In the genomic region with DNA sequence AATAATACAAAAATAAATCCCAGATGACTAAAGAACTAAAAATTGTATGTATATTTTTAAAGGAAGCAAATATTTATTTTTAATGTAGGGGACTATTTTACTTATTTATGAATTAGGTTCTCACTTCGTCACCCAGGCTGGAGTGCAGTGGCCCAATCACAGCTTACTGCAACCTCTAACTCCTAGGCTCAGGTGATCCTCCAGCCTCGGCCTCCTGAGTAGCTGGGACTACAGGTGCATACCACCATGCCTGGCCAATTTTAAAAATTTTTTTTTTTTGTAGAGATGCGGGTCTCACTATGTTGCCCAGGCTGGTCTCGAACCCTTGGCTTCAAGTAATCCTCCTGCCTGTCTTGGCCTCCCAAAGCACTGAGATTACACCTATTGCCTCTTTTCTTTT, we compare ENCODE assay signal across 20 cellular contexts.
"Had no signal": no experiment of that assay in that cellular context is flagged by ENCODE, and none has a peak within 500 bp of the region (broad histone marks: within the 10 kb centered on the region; RNA-seq: fewer than 3 reads in every experiment).

No MANE protein-coding gene starts in this region.

- ATAC-seq: left ventricle myocardium superior; right lobe of liver; stimulated activated memory B cell treated with anti-CD40 and anti-IgM and Interleukin-4, amounts not matched to agents 10 μg/mL and 1 μg/mL and 100 μg/mL, for 72 hours had no signal

- H3K27me3 Mint-ChIP-seq: activated naive CD4-positive, alpha-beta T cell treated with anti-CD3 and anti-CD28 coated beads, Interleukin-2, amount 50 U/mL, for 24 hours; activated T-helper 17 cell treated with anti-CD3 and anti-CD28 coated beads, Interleukin-2, amount 50 U/mL, for 72 hours; stimulated activated memory B cell treated with anti-CD40 and anti-IgM and Interleukin-4, amounts not matched to agents 10 μg/mL and 1 μg/mL and 100 μg/mL, for 72 hours had no signal

- H3K36me3 ChIP-seq: esophagus squamous epithelium, gastrocnemius medialis, right lobe of liver, vagina had no signal

- H3K4me3 ChIP-seq: esophagus squamous epithelium, gastrocnemius medialis, right lobe of liver, skin epidermis, vagina had no signal

- H3K4me1 ChIP-seq: parathyroid adenoma, right lobe of liver had no signal

- H3K9me3 Mint-ChIP-seq: activated naive CD4-positive, alpha-beta T cell treated with anti-CD3 and anti-CD28 coated beads, Interleukin-2, amount 50 U/mL, for 24 hours; activated T-helper 17 cell treated with anti-CD3 and anti-CD28 coated beads, Interleukin-2, amount 50 U/mL, for 72 hours; endodermal cell; nephron progenitor cell; stimulated activated memory B cell treated with anti-CD40 and anti-IgM and Interleukin-4, amounts not matched to agents 10 μg/mL and 1 μg/mL and 100 μg/mL, for 72 hours had no signal

- H3K27me3 ChIP-seq: gastrocnemius medialis, right lobe of liver, vagina had no signal

- H3K27ac ChIP-seq: gastrocnemius medialis, parathyroid adenoma, right lobe of liver, vagina, VCaP had no signal

- H3K36me3 Mint-ChIP-seq: activated naive CD4-positive, alpha-beta T cell treated with anti-CD3 and anti-CD28 coated beads, Interleukin-2, amount 50 U/mL, for 24 hours had no signal

- H3K4me3 Mint-ChIP-seq: endodermal cell, nephron progenitor cell had no signal

- DNase-seq: activated CD4-positive, alpha-beta T cell treated with anti-CD3 and anti-CD28 coated beads for 1 hour; activated CD4-positive, alpha-beta T cell treated with anti-CD3 and anti-CD28 coated beads, Interleukin-2, amount 50 U/mL, for 1 hour; central memory CD4-positive, alpha-beta T cell; endodermal cell; esophagus squamous epithelium; gastrocnemius medialis; hippocampal formation; left ventricle myocardium superior; nephron progenitor cell; nucleus accumbens; right lobe of liver; SK-N-SH; trophoblast cell had no signal

- H3K9me3 ChIP-seq: esophagus squamous epithelium, gastrocnemius medialis, right lobe of liver, SK-N-SH, vagina had no signal

- H3K27ac Mint-ChIP-seq: endodermal cell, nephron progenitor cell had no signal
